ENCODE assay signal across 8 cellular contexts in genomic region chr13:50152655-50153309, GRCh38.
DNase-seq lines count a peak whose midpoint lies in the region; ATAC-seq and TF ChIP-seq lines count a peak whose summit lies in the region.

No MANE protein-coding gene starts in this region.

- no peaks in the 10 kb centered on the region for H3K9me3 Mint-ChIP-seq in activated CD8-positive, alpha-beta T cell treated with anti-CD3 and anti-CD28 coated beads for 36 hours

- no peak for TF ChIP-seq CTCF in activated CD8-positive, alpha-beta T cell treated with anti-CD3 and anti-CD28 coated beads for 36 hours (IDR thresholded peaks at IDR 0.05)

- intact Hi-C loops in activated CD8-positive, alpha-beta T cell treated with anti-CD3 and anti-CD28 coated beads for 36 hours (cut with micrococcal nuclease) = no loop called here

- CTCF ChIA-PET in activated CD8-positive, alpha-beta T cell treated with anti-CD3 and anti-CD28 coated beads for 36 hours (lab: Charles Lee) = no interaction called here

- H3K27ac Mint-ChIP-seq in activated CD8-positive, alpha-beta T cell treated with anti-CD3 and anti-CD28 coated beads for 36 hours = peak overlapping the region; percentile 25

- H3K4me3 Mint-ChIP-seq in activated CD8-positive, alpha-beta T cell treated with anti-CD3 and anti-CD28 coated beads for 36 hours = peak overlapping the region; percentile 40

- no peaks in the 10 kb centered on the region for H3K36me3 Mint-ChIP-seq in activated CD8-positive, alpha-beta T cell treated with anti-CD3 and anti-CD28 coated beads for 36 hours (ENCODE audit: low read depth)

- ATAC-seq in GM18867 (IDR thresholded peaks at IDR 0.05; ENCODE audit: unreplicated experiment) (peak; percentile 62), HG02763 (IDR thresholded peaks at IDR 0.05; ENCODE audit: unreplicated experiment) (peak; percentile 61)
- no peak for ATAC-seq in activated CD8-positive, alpha-beta T cell treated with anti-CD3 and anti-CD28 coated beads for 36 hours

- POLR2A ChIA-PET in activated CD8-positive, alpha-beta T cell treated with anti-CD3 and anti-CD28 coated beads for 36 hours (lab: Charles Lee) = no interaction called here

- no peaks in the 10 kb centered on the region for H3K27me3 Mint-ChIP-seq in activated CD8-positive, alpha-beta T cell treated with anti-CD3 and anti-CD28 coated beads for 36 hours

- peaks cover 12% of the 10 kb centered on the region for H3K4me1 Mint-ChIP-seq in activated CD8-positive, alpha-beta T cell treated with anti-CD3 and anti-CD28 coated beads for 36 hours (ENCODE audit: low read depth)

- no peak for DNase-seq in activated CD8-positive, alpha-beta T cell treated with anti-CD3 and anti-CD28 coated beads for 36 hours
- DNase-seq in pons (ENCODE audit: low spot score) (peak; percentile 59), NCI-H774 (lab: John Stamatoyannopoulos, UW) (no peak), SHP77 (lab: John Stamatoyannopoulos, UW) (no peak), NCI-H1048 (lab: John Stamatoyannopoulos, UW) (no peak)
- no peak for DNase-seq in stimulated activated CD4-positive, alpha-beta T cell treated with anti-CD3 and anti-CD28 coated beads, Interleukin-15, amount 100 ng/mL, for 24 hours
